Comparison of ENCODE assay signal across 13 cellular contexts in genomic region chr1:93979040-93979717, GRCh38.
DNase-seq lines count a peak whose midpoint lies in the region; ATAC-seq and TF ChIP-seq lines count a peak whose summit lies in the region.
"Had no signal": no experiment of that assay in that cellular context is flagged by ENCODE, and none has a peak within 500 bp of the region (broad histone marks: within the 10 kb centered on the region; RNA-seq: fewer than 3 reads in every experiment).

No MANE protein-coding gene starts in this region.

- POLR2A ChIA-PET in activated CD4-positive, alpha-beta memory T cell treated with anti-CD3 and anti-CD28 coated beads, Interleukin-2, amount 10 ng/mL, durations not matched to agents 7 days and 5 days (lab: Charles Lee) = no interaction called here

- TF ChIP-seq CTCF in VCaP (conservative IDR thresholded peaks at IDR 0.05) = no peak
- no peak for TF ChIP-seq CTCF in glutamatergic neuron (IDR thresholded peaks at IDR 0.05; ENCODE audit: partially characterized antibody, unreplicated experiment)
- TF ChIP-seq CTCF in osteocyte (IDR thresholded peaks at IDR 0.05) = no peak

- peaks cover 34% of the 10 kb centered on the region for H3K4me1 Mint-ChIP-seq in glutamatergic neuron (ENCODE audit: low read depth, unreplicated experiment)
- peaks cover 38% of the 10 kb centered on the region for H3K4me1 Mint-ChIP-seq in osteocyte (ENCODE audit: unreplicated experiment)
- no peaks in the 10 kb centered on the region for H3K4me1 Mint-ChIP-seq in activated CD4-positive, alpha-beta memory T cell treated with anti-CD3 and anti-CD28 coated beads, Interleukin-2, amount 10 ng/mL, durations not matched to agents 7 days and 5 days
- H3K4me1 Mint-ChIP-seq: naive thymus-derived CD8-positive, alpha-beta T cell had no signal

- peak overlapping the region; percentile 97 for H3K27ac Mint-ChIP-seq in glutamatergic neuron (ENCODE audit: unreplicated experiment)
- H3K27ac Mint-ChIP-seq in osteocyte (ENCODE audit: unreplicated experiment) = peak overlapping the region; percentile 81
- H3K27ac Mint-ChIP-seq in activated CD4-positive, alpha-beta memory T cell treated with anti-CD3 and anti-CD28 coated beads, Interleukin-2, amount 10 ng/mL, durations not matched to agents 7 days and 5 days = no peak overlapping the region
- H3K27ac Mint-ChIP-seq: naive thymus-derived CD8-positive, alpha-beta T cell had no signal

- DNase-seq in EL (peak; percentile 24), glutamatergic neuron (no peak), osteocyte (ENCODE audit: extremely low spot score, unreplicated experiment) (no peak), NCI-H1092 treated with DMSO at 0.1 percent for 48 hours (lab: John Stamatoyannopoulos, UW) (no peak)
- no peak for DNase-seq in activated T-cell treated with anti-CD3 and anti-CD28 coated beads, Interleukin-2, amount 50 U/mL, for 48 hours
- no peak for DNase-seq in activated CD4-positive, alpha-beta memory T cell treated with anti-CD3 and anti-CD28 coated beads, Interleukin-2, amount 10 ng/mL, durations not matched to agents 7 days and 5 days
- DNase-seq: activated CD8-positive, alpha-beta memory T cell treated with anti-CD3 and anti-CD28 coated beads, Interleukin-2, amount 50 U/mL, for 48 hours; GDM1; left cardiac atrium; naive thymus-derived CD8-positive, alpha-beta T cell; NCI-H187 had no signal

- H3K36me3 Mint-ChIP-seq in glutamatergic neuron (ENCODE audit: unreplicated experiment) (no peaks in the 10 kb centered on the region), osteocyte (ENCODE audit: unreplicated experiment) (no peaks in the 10 kb centered on the region)
- H3K36me3 Mint-ChIP-seq in activated CD4-positive, alpha-beta memory T cell treated with anti-CD3 and anti-CD28 coated beads, Interleukin-2, amount 10 ng/mL, durations not matched to agents 7 days and 5 days (ENCODE audit: low read depth) = no peaks in the 10 kb centered on the region
- H3K36me3 Mint-ChIP-seq: naive thymus-derived CD8-positive, alpha-beta T cell had no signal

- peaks cover 5% of the 10 kb centered on the region for H3K27me3 Mint-ChIP-seq in glutamatergic neuron (ENCODE audit: unreplicated experiment)
- H3K27me3 Mint-ChIP-seq in osteocyte (ENCODE audit: unreplicated experiment) = no peaks in the 10 kb centered on the region
- peaks cover 8% of the 10 kb centered on the region for H3K27me3 Mint-ChIP-seq in activated CD4-positive, alpha-beta memory T cell treated with anti-CD3 and anti-CD28 coated beads, Interleukin-2, amount 10 ng/mL, durations not matched to agents 7 days and 5 days

- H3K4me3 Mint-ChIP-seq in glutamatergic neuron (ENCODE audit: unreplicated experiment) (no peak overlapping the region), osteocyte (ENCODE audit: unreplicated experiment) (no peak overlapping the region)
- H3K4me3 Mint-ChIP-seq in activated CD4-positive, alpha-beta memory T cell treated with anti-CD3 and anti-CD28 coated beads, Interleukin-2, amount 10 ng/mL, durations not matched to agents 7 days and 5 days = no peak overlapping the region
- H3K4me3 Mint-ChIP-seq: naive thymus-derived CD8-positive, alpha-beta T cell had no signal

- ATAC-seq in GM18861 (IDR thresholded peaks at IDR 0.05; ENCODE audit: unreplicated experiment) = no peak
- ATAC-seq: naive thymus-derived CD8-positive, alpha-beta T cell had no signal

- H3K9me3 Mint-ChIP-seq in glutamatergic neuron (ENCODE audit: unreplicated experiment) (peaks cover 2% of the 10 kb centered on the region), osteocyte (ENCODE audit: unreplicated experiment) (no peaks in the 10 kb centered on the region)
- no peaks in the 10 kb centered on the region for H3K9me3 Mint-ChIP-seq in activated CD4-positive, alpha-beta memory T cell treated with anti-CD3 and anti-CD28 coated beads, Interleukin-2, amount 10 ng/mL, durations not matched to agents 7 days and 5 days
- H3K9me3 Mint-ChIP-seq: naive thymus-derived CD8-positive, alpha-beta T cell had no signal

- CTCF ChIA-PET in activated CD4-positive, alpha-beta memory T cell treated with anti-CD3 and anti-CD28 coated beads, Interleukin-2, amount 10 ng/mL, durations not matched to agents 7 days and 5 days (lab: Charles Lee) = interaction anchor here (0.8 to 2.5 kb wide), 2 partner anchors 9 to 60 kb away, joined by 3 to 10 read pairs; no protein-coding TSS in a partner anchor

- H3K27ac ChIP-seq in VCaP = peak overlapping the region; percentile 5; the same call in 1 of the 2 replicates
